7 cellular contexts compared by ENCODE assay signal in genomic region chr10:80203835-80204148, GRCh38. TPM values are rescaled to one million over a fixed set of nuclear protein-coding genes. Genes with fewer than 3 reads are reported as not detected.
A peak's percentile ranks its signal among the peaks of the same experiment; 100 is the strongest.
DNase-seq lines count a peak whose midpoint lies in the region; ATAC-seq and TF ChIP-seq lines count a peak whose summit lies in the region.

No MANE protein-coding gene starts in this region.

- TF ChIP-seq CTCF in fibroblast of the aortic adventitia (IDR thresholded peaks at IDR 0.05; ENCODE audit: insufficient read depth, low read length) (no peak), smooth muscle cell (IDR thresholded peaks at IDR 0.05; ENCODE audit: borderline replicate concordance, insufficient read depth, poor library complexity, severe bottlenecking) (no peak)

- ATAC-seq in HG02642 (IDR thresholded peaks at IDR 0.05; ENCODE audit: poor library complexity, unreplicated experiment): no peak

- H3K79me2 ChIP-seq in GM23248 (ENCODE audit: insufficient read depth) (peaks cover 82% of the 10 kb centered on the region), smooth muscle cell (ENCODE audit: low read depth) (peaks cover 65% of the 10 kb centered on the region)

- H3K36me3 ChIP-seq in GM23248 (ENCODE audit: low read depth): no peaks in the 10 kb centered on the region
- peaks cover 25% of the 10 kb centered on the region for H3K36me3 ChIP-seq in SJSA1
- H3K36me3 ChIP-seq in smooth muscle cell (ENCODE audit: low read depth): no peaks in the 10 kb centered on the region

- H3K9ac ChIP-seq in GM23248: peak overlapping the region; percentile 96
- H3K9ac ChIP-seq in smooth muscle cell (ENCODE audit: low read depth): peak overlapping the region; percentile 1

- peak overlapping the region; percentile 95 for H3K27ac ChIP-seq in GM23248
- no peak overlapping the region for H3K27ac ChIP-seq in SJSA1
- H3K27ac ChIP-seq in smooth muscle cell (ENCODE audit: low read depth): peak overlapping the region; percentile 84

- peaks cover 61% of the 10 kb centered on the region for H3K4me1 ChIP-seq in GM23248 (ENCODE audit: insufficient read depth)
- H3K4me1 ChIP-seq in SJSA1 (replicated peaks): peaks cover 43% of the 10 kb centered on the region
- H3K4me1 ChIP-seq in smooth muscle cell (ENCODE audit: low read depth): peaks cover 27% of the 10 kb centered on the region

- H3K9me2 ChIP-seq in GM23248 (ENCODE audit: insufficient read depth): no peaks in the 10 kb centered on the region

- H3F3A ChIP-seq in GM23248 (ENCODE audit: insufficient read depth) (peaks cover 44% of the 10 kb centered on the region), smooth muscle cell (ENCODE audit: low read depth) (peaks cover 5% of the 10 kb centered on the region)

- H3K27me3 ChIP-seq in GM23248 (replicated peaks; ENCODE audit: insufficient read depth) (no peaks in the 10 kb centered on the region), SJSA1 (replicated peaks) (no peaks in the 10 kb centered on the region), smooth muscle cell (ENCODE audit: low read depth) (no peaks in the 10 kb centered on the region)

- in situ Hi-C loops in GM23248 (cut with MboI): no loop called here

- WGBS in GM23248 (ENCODE audit: low coverage in 1 of 2, low lambda C conversion rate in 2 of 2, missing lambda C conversion rate in 2 of 2), 2 experiments: 18 to 26% methylated on average over 2 of the region's 2 CpGs
- WGBS in smooth muscle cell (ENCODE audit: low lambda C conversion rate): 34% methylated on average over 2 of the region's 2 CpGs

- H4K20me1 ChIP-seq in GM23248 (ENCODE audit: insufficient read depth): no peaks in the 10 kb centered on the region
- peaks cover 55% of the 10 kb centered on the region for H4K20me1 ChIP-seq in smooth muscle cell (ENCODE audit: low read depth)

- no peaks in the 10 kb centered on the region for H3K9me3 ChIP-seq in GM23248 (ENCODE audit: low read depth)
- no peaks in the 10 kb centered on the region for H3K9me3 ChIP-seq in SJSA1 (replicated peaks)
- no peaks in the 10 kb centered on the region for H3K9me3 ChIP-seq in smooth muscle cell (replicated peaks; ENCODE audit: low read depth)

- peak overlapping the region; percentile 85 for H3K4me2 ChIP-seq in GM23248 (ENCODE audit: unreplicated experiment)
- H3K4me2 ChIP-seq in smooth muscle cell: peak overlapping the region; percentile 96

- H2AFZ ChIP-seq in GM23248 (no peak overlapping the region), smooth muscle cell (ENCODE audit: low read depth) (no peak overlapping the region)

- DNase-seq in GM23248 (no peak), SJSA1 (ENCODE audit: low read depth in 1 of 2, low spot score in 2 of 2) (no peak), fibroblast of the aortic adventitia (ENCODE audit: low read depth) (no peak), smooth muscle cell (lab: John Stamatoyannopoulos, UW; ENCODE audit: unreplicated experiment) (no peak), AG08395 (ENCODE audit: low spot score) (no peak), mesenteric fat pad (ENCODE audit: low spot score) (no peak)

- peak overlapping the region; percentile 83 for H3K4me3 ChIP-seq in GM23248
- peak overlapping the region; percentile 97; the same call in 1 of the 2 replicates for H3K4me3 ChIP-seq in SJSA1
- H3K4me3 ChIP-seq in fibroblast of the aortic adventitia (ENCODE audit: low read depth, low read length): peak overlapping the region; percentile 91
- H3K4me3 ChIP-seq in smooth muscle cell: peak overlapping the region; percentile 92

RNA-seq across cellular contexts. Expression of gene ANXA11, which starts 1.5 kb away (rescaled TPM):
- 116 and 121 TPM in 2 replicates for total RNA-seq in GM23248 (2014; rRNA removed; shearing (Covaris generic))
- polyA plus RNA-seq in GM23248 (2016; fragmentation: Nextera tagmentation; extraction: Ambion mirVana) (189 and 194 TPM in 2 replicates), smooth muscle cell (93.4 and 101 TPM in 2 replicates)
- total RNA-seq in SJSA1 (2014; rRNA removed; shearing (Covaris generic)): 76.9 and 114 TPM in 2 replicates
- total RNA-seq in fibroblast of the aortic adventitia (ENCODE audit: low replicate concordance) (51.1 and 153 TPM in 2 replicates), smooth muscle cell (36.6 and 39.5 TPM in 2 replicates), mesenteric fat pad (456 TPM)
